In genomic region chr17:65556910-65557348, GRCh38 we compare ENCODE assay signal across 15 cellular contexts. TPM values are rescaled to one million over a fixed set of nuclear protein-coding genes. Genes with fewer than 3 reads are reported as not detected.
A peak's percentile ranks its signal among the peaks of the same experiment; 100 is the strongest.
DNase-seq lines count a peak whose midpoint lies in the region; ATAC-seq and TF ChIP-seq lines count a peak whose summit lies in the region.
"Had no signal": no experiment of that assay in that cellular context is flagged by ENCODE, and none has a peak within 500 bp of the region (broad histone marks: within the 10 kb centered on the region; RNA-seq: fewer than 3 reads in every experiment).

No MANE protein-coding gene starts in this region.

- H3K4me1 Mint-ChIP-seq in CD4-positive, CD25-positive, alpha-beta regulatory T cell = peaks cover 4 to 30% (median 22%) of the 10 kb centered on the region in 4 donors
- peaks cover 18% of the 10 kb centered on the region for H3K4me1 Mint-ChIP-seq in stimulated activated memory B cell treated with anti-CD40 and anti-IgM and Interleukin-4, amounts not matched to agents 10 μg/mL and 1 μg/mL and 100 μg/mL, for 72 hours
- H3K4me1 Mint-ChIP-seq in type B pancreatic cell (ENCODE audit: unreplicated experiment) = peaks cover 16% of the 10 kb centered on the region

- no peaks in the 10 kb centered on the region for H4K20me1 ChIP-seq in MM.1S (ENCODE audit: insufficient read depth, low read length)

- no peaks in the 10 kb centered on the region for H3K36me3 Mint-ChIP-seq in CD4-positive, CD25-positive, alpha-beta regulatory T cell
- no peaks in the 10 kb centered on the region for H3K36me3 Mint-ChIP-seq in stimulated activated memory B cell treated with anti-CD40 and anti-IgM and Interleukin-4, amounts not matched to agents 10 μg/mL and 1 μg/mL and 100 μg/mL, for 72 hours
- peaks cover 18% of the 10 kb centered on the region for H3K36me3 Mint-ChIP-seq in type B pancreatic cell
- H3K36me3 Mint-ChIP-seq: naive B cell had no signal

- H3K36me3 ChIP-seq in CD4-positive, CD25-positive, alpha-beta regulatory T cell (ENCODE audit: control insufficient read depth, insufficient read depth, low read length) = no peaks in the 10 kb centered on the region
- no peaks in the 10 kb centered on the region for H3K36me3 ChIP-seq in MM.1S (replicated peaks; ENCODE audit: insufficient read depth, low read length)
- H3K36me3 ChIP-seq in ovary = no peaks in the 10 kb centered on the region
- H3K36me3 ChIP-seq: vagina had no signal

- intact Hi-C loops in ovary (cut with DNase I) = loop anchor here in 2 of 4 donors (5.0 to 10.0 kb wide), 4 partner anchors 92 to 608 kb away; no protein-coding TSS in a partner anchor

- no peak for DNase-seq in CD4-positive, CD25-positive, alpha-beta regulatory T cell
- DNase-seq in MM.1S = no peak
- DNase-seq in fibroblast of pulmonary artery (ENCODE audit: low read depth) = no peak
- DNase-seq in ovary = no peak
- DNase-seq in RKO (ENCODE audit: low spot score) = no peak
- DNase-seq in NAMALWA (ENCODE audit: low spot score) = no peak
- no peak for DNase-seq in type B pancreatic cell (ENCODE audit: extremely low spot score, unreplicated experiment)

- H2AFZ ChIP-seq in MM.1S (ENCODE audit: low read length) = no peak overlapping the region

- no peaks in the 10 kb centered on the region for H3K9me3 ChIP-seq in CD4-positive, CD25-positive, alpha-beta regulatory T cell (ENCODE audit: control insufficient read depth in 2 of 2, low read length in 2 of 2)
- H3K9me3 ChIP-seq in MM.1S (replicated peaks; ENCODE audit: insufficient read depth, low read length) (no peaks in the 10 kb centered on the region), ovary (no peaks in the 10 kb centered on the region)
- H3K9me3 ChIP-seq: vagina had no signal

- peaks cover 6% of the 10 kb centered on the region for H3K79me2 ChIP-seq in MM.1S (ENCODE audit: low read length)

- no peaks in the 10 kb centered on the region for H3K9me2 ChIP-seq in MM.1S (replicated peaks; ENCODE audit: insufficient read depth, low read length)

- peaks cover 4% of the 10 kb centered on the region for H3K27me3 ChIP-seq in CD4-positive, CD25-positive, alpha-beta regulatory T cell (ENCODE audit: control insufficient read depth, insufficient read depth, low read length)
- no peaks in the 10 kb centered on the region for H3K27me3 ChIP-seq in MM.1S (replicated peaks; ENCODE audit: insufficient read depth, low read length)
- no peaks in the 10 kb centered on the region for H3K27me3 ChIP-seq in ovary
- H3K27me3 ChIP-seq: vagina had no signal

- peaks cover 3% of the 10 kb centered on the region; the same call in 1 of the 2 replicates for H3F3A ChIP-seq in MM.1S (ENCODE audit: insufficient read depth, low read length)

- peak overlapping the region; percentile 76; the same call in 1 of the 2 replicates for H3K4me2 ChIP-seq in MM.1S (ENCODE audit: low read depth, low read length)

- H3K27ac ChIP-seq in CD4-positive, CD25-positive, alpha-beta regulatory T cell (ENCODE audit: insufficient read depth, low read length, poor library complexity, severe bottlenecking) = no peak overlapping the region
- H3K27ac ChIP-seq in MM.1S (ENCODE audit: low read length) = no peak overlapping the region
- H3K27ac ChIP-seq in ovary = no peak overlapping the region
- H3K27ac ChIP-seq: epithelial cell of prostate, vagina had no signal

- no peak for ATAC-seq in CD4-positive, CD25-positive, alpha-beta regulatory T cell (ENCODE audit: low read depth in 2 of 2)
- no peak for ATAC-seq in stimulated activated memory B cell treated with anti-CD40 and anti-IgM and Interleukin-4, amounts not matched to agents 10 μg/mL and 1 μg/mL and 100 μg/mL, for 72 hours

- H3K9me3 Mint-ChIP-seq in CD4-positive, CD25-positive, alpha-beta regulatory T cell = peaks cover 0 to 1% (median 0%) of the 10 kb centered on the region in 7 donors
- H3K9me3 Mint-ChIP-seq in stimulated activated memory B cell treated with anti-CD40 and anti-IgM and Interleukin-4, amounts not matched to agents 10 μg/mL and 1 μg/mL and 100 μg/mL, for 72 hours = no peaks in the 10 kb centered on the region
- H3K9me3 Mint-ChIP-seq in type B pancreatic cell = no peaks in the 10 kb centered on the region
- H3K9me3 Mint-ChIP-seq: HFFc6, naive B cell had no signal

- no peak overlapping the region for H3K27ac Mint-ChIP-seq in CD4-positive, CD25-positive, alpha-beta regulatory T cell
- no peak overlapping the region for H3K27ac Mint-ChIP-seq in stimulated activated memory B cell treated with anti-CD40 and anti-IgM and Interleukin-4, amounts not matched to agents 10 μg/mL and 1 μg/mL and 100 μg/mL, for 72 hours
- no peak overlapping the region for H3K27ac Mint-ChIP-seq in type B pancreatic cell
- H3K27ac Mint-ChIP-seq: activated T-cell treated with anti-CD3 and anti-CD28 coated beads, Interleukin-2, amount 50 U/mL, for 72 hours; brain; HFFc6; naive B cell had no signal

- TF ChIP-seq EP300 in ovary (IDR thresholded peaks at IDR 0.05) = no peak

- no peak for TF ChIP-seq POLR2A in ovary (IDR thresholded peaks at IDR 0.05)

- WGBS in ovary, 3 donors = 16 to 27% (median 17%) methylated on average over 4 of the region's 4 CpGs

- peaks cover 5% of the 10 kb centered on the region for H3K27me3 Mint-ChIP-seq in CD4-positive, CD25-positive, alpha-beta regulatory T cell
- peaks cover 4% of the 10 kb centered on the region for H3K27me3 Mint-ChIP-seq in stimulated activated memory B cell treated with anti-CD40 and anti-IgM and Interleukin-4, amounts not matched to agents 10 μg/mL and 1 μg/mL and 100 μg/mL, for 72 hours
- no peaks in the 10 kb centered on the region for H3K27me3 Mint-ChIP-seq in type B pancreatic cell

- no peak overlapping the region for H3K4me3 Mint-ChIP-seq in CD4-positive, CD25-positive, alpha-beta regulatory T cell
- H3K4me3 Mint-ChIP-seq in stimulated activated memory B cell treated with anti-CD40 and anti-IgM and Interleukin-4, amounts not matched to agents 10 μg/mL and 1 μg/mL and 100 μg/mL, for 72 hours = no peak overlapping the region
- no peak overlapping the region for H3K4me3 Mint-ChIP-seq in type B pancreatic cell
- H3K4me3 Mint-ChIP-seq: activated T-cell treated with anti-CD3 and anti-CD28 coated beads, Interleukin-2, amount 50 U/mL, for 72 hours; brain; HFFc6; naive B cell had no signal

- peaks cover 51% of the 10 kb centered on the region for H3K4me1 ChIP-seq in CD4-positive, CD25-positive, alpha-beta regulatory T cell (ENCODE audit: control insufficient read depth, insufficient read depth, low read length, poor library complexity, severe bottlenecking)
- H3K4me1 ChIP-seq in MM.1S (ENCODE audit: low read length) = peaks cover 19% of the 10 kb centered on the region
- H3K4me1 ChIP-seq in ovary (ENCODE audit: insufficient read depth) = peaks cover 25% of the 10 kb centered on the region

- no peak for TF ChIP-seq CTCF in MM.1S (IDR thresholded peaks at IDR 0.05; ENCODE audit: low read length)
- no peak for TF ChIP-seq CTCF in fibroblast of pulmonary artery (IDR thresholded peaks at IDR 0.05; ENCODE audit: low read length, missing control alignments)
- no peak for TF ChIP-seq CTCF in ovary (IDR thresholded peaks at IDR 0.05)
- no peak for TF ChIP-seq CTCF in type B pancreatic cell (conservative IDR thresholded peaks at IDR 0.05)

- H3K9ac ChIP-seq in MM.1S (ENCODE audit: low read length) = no peak overlapping the region; the same call in 1 of the 2 replicates

- peak overlapping the region; percentile 64 for H3K4me3 ChIP-seq in CD4-positive, CD25-positive, alpha-beta regulatory T cell (ENCODE audit: low read depth, low read length)
- H3K4me3 ChIP-seq in MM.1S (ENCODE audit: low read length) (no peak overlapping the region; the same call in 1 of the 2 replicates), fibroblast of pulmonary artery (replicated peaks; ENCODE audit: low read depth, low read length) (peak overlapping the region; percentile 27), ovary (peak overlapping the region; percentile 86)
- H3K4me3 ChIP-seq: K562 had no signal

RNA-seq across cellular contexts. Expression of gene AXIN2, which starts 4.5 kb away (rescaled TPM):
- 17.9 TPM for total RNA-seq in CD4-positive, CD25-positive, alpha-beta regulatory T cell
- polyA plus RNA-seq in CD4-positive, CD25-positive, alpha-beta regulatory T cell = 1 to 10 TPM in 3 of 4 donors, under 1 TPM in 1; 0.80 to 3.9 (median 1.7) TPM
- total RNA-seq in ovary (10 to 100 TPM; 17.7 to 75.7 (median 44.3) TPM), type B pancreatic cell (ENCODE audit: low replicate concordance) (29.2 and 115 TPM in 2 replicates)
- 10 to 100 TPM; 17.2 to 18.2 TPM for polyA plus RNA-seq in ovary
